16 cellular contexts compared by ENCODE assay signal in the genomic region with DNA sequence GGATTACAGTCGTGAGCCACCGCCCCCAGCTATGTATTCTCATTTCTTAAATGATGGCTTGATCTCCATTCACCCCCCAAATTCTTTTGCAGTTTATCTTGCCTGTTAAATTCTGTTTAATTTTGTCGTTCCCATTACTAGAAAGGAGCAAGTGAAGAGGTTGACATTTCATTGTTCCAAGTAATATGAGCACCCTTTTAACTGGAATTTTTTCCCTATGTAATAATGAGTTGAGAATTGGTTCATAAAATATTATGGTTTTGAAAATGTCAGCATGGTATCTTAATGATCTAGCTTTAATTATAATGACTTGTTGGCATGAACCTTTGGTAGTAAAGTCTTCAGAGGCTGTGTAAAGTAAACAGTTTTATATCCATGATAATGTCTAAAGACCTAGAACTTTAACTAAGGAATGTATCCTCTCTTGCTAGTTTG. TPM values are rescaled to one million over a fixed set of nuclear protein-coding genes. Genes with fewer than 3 reads are reported as not detected.
DNase-seq lines count a peak whose midpoint lies in the region; ATAC-seq, FAIRE-seq and TF ChIP-seq lines count a peak whose summit lies in the region.
"Had no signal": no experiment of that assay in that cellular context is flagged by ENCODE, and none has a peak within 500 bp of the region (broad histone marks: within the 10 kb centered on the region; RNA-seq: fewer than 3 reads in every experiment).

No MANE protein-coding gene starts in this region.

- CTCF ChIA-PET in Calu3 (lab: Charles Lee), result no interaction called here

- H3K4me1 ChIP-seq in mucosa of descending colon (ENCODE audit: low read depth), result peaks cover 15% of the 10 kb centered on the region
- H3K4me1 ChIP-seq in smooth muscle cell (ENCODE audit: low read depth), result peaks cover 7% of the 10 kb centered on the region

- DNase-seq in natural killer cell (no peak), mucosa of descending colon (no peak), Calu3 (no peak), smooth muscle cell (lab: John Stamatoyannopoulos, UW; ENCODE audit: unreplicated experiment) (no peak), NCI-H526 treated with DMSO at 0.1 percent for 48 hours (lab: John Stamatoyannopoulos, UW) (no peak)
- no peak for DNase-seq in natural killer cell treated with Interleukin-12 subunit alpha and Interleukin-12 subunit beta and Interleukin-15 and Interleukin-18, amount 100 ng/mL, for 72 hours (ENCODE audit: low spot score)
- DNase-seq: 8988T; CD4-positive, alpha-beta memory T cell; DMS79 treated with DMSO at 0.1 percent for 48 hours; GOT3; H7 had no signal

- 88% methylated on average over 3 of the region's 3 CpGs for WGBS in smooth muscle cell (ENCODE audit: low lambda C conversion rate)

- no peak overlapping the region for H3K4me2 ChIP-seq in smooth muscle cell
- H3K4me2 ChIP-seq: BLaER1 had no signal

- no peaks in the 10 kb centered on the region for H3K27me3 Mint-ChIP-seq in natural killer cell (ENCODE audit: low read depth in 2 of 2)
- H3K27me3 Mint-ChIP-seq in natural killer cell treated with Interleukin-12 subunit alpha and Interleukin-12 subunit beta and Interleukin-15 and Interleukin-18, amount 100 ng/mL, for 72 hours, result no peaks in the 10 kb centered on the region
- H3K27me3 Mint-ChIP-seq in Calu3 (ENCODE audit: unreplicated experiment), result no peaks in the 10 kb centered on the region
- H3K27me3 Mint-ChIP-seq: CD4-positive, alpha-beta memory T cell had no signal

- H3K36me3 Mint-ChIP-seq in natural killer cell (no peaks in the 10 kb centered on the region), Calu3 (ENCODE audit: insufficient read depth, unreplicated experiment) (no peaks in the 10 kb centered on the region)
- H3K36me3 Mint-ChIP-seq in natural killer cell treated with Interleukin-12 subunit alpha and Interleukin-12 subunit beta and Interleukin-15 and Interleukin-18, amount 100 ng/mL, for 72 hours, result peaks cover 12% of the 10 kb centered on the region

- H3K27ac ChIP-seq in smooth muscle cell (ENCODE audit: low read depth), result no peak overlapping the region
- H3K27ac ChIP-seq: BLaER1 had no signal

- intact Hi-C loops in natural killer cell (cut with micrococcal nuclease), result no loop called here
- intact Hi-C loops in mucosa of descending colon (cut with DNase I, micrococcal nuclease), result no loop called here
- intact Hi-C loops in Calu3 (cut with micrococcal nuclease; ENCODE audit: unreplicated experiment), result no loop called here

- no peaks in the 10 kb centered on the region for H3K79me2 ChIP-seq in smooth muscle cell (ENCODE audit: low read depth)

- H3F3A ChIP-seq in smooth muscle cell (ENCODE audit: low read depth), result no peaks in the 10 kb centered on the region

- no peak overlapping the region for H3K9ac ChIP-seq in smooth muscle cell (ENCODE audit: low read depth)
- H3K9ac ChIP-seq: BLaER1 had no signal

- H3K4me1 Mint-ChIP-seq in natural killer cell (peaks cover 8 to 21% of the 10 kb centered on the region in 2 donors), Calu3 (ENCODE audit: low read depth, unreplicated experiment) (no peaks in the 10 kb centered on the region)
- peaks cover 19 to 36% of the 10 kb centered on the region in 2 donors for H3K4me1 Mint-ChIP-seq in natural killer cell treated with Interleukin-12 subunit alpha and Interleukin-12 subunit beta and Interleukin-15 and Interleukin-18, amount 100 ng/mL, for 72 hours (ENCODE audit: low read depth in 2 of 2)

- H3K4me3 ChIP-seq in mucosa of descending colon (no peak overlapping the region), smooth muscle cell (no peak overlapping the region)
- H3K4me3 ChIP-seq: BLaER1, GM12878 had no signal

- TF ChIP-seq CTCF in natural killer cell (IDR thresholded peaks at IDR 0.05), result no peak
- no peak for TF ChIP-seq CTCF in mucosa of descending colon (IDR thresholded peaks at IDR 0.05)
- no peak for TF ChIP-seq CTCF in Calu3 (IDR thresholded peaks at IDR 0.05; ENCODE audit: unreplicated experiment)
- no peak for TF ChIP-seq CTCF in smooth muscle cell (IDR thresholded peaks at IDR 0.05; ENCODE audit: borderline replicate concordance, insufficient read depth, poor library complexity, severe bottlenecking)

- ATAC-seq in natural killer cell (no peak), mucosa of descending colon (peak; percentile 30)
- no peak for ATAC-seq in natural killer cell treated with Interleukin-12 subunit alpha and Interleukin-12 subunit beta and Interleukin-15 and Interleukin-18, amount 100 ng/mL, for 72 hours
- ATAC-seq: GM12878, HCT116 had no signal

- H4K20me1 ChIP-seq in smooth muscle cell (ENCODE audit: low read depth), result no peaks in the 10 kb centered on the region

- no peaks in the 10 kb centered on the region for H3K36me3 ChIP-seq in mucosa of descending colon (ENCODE audit: low read depth)
- H3K36me3 ChIP-seq in smooth muscle cell (ENCODE audit: low read depth), result no peaks in the 10 kb centered on the region

- no peak overlapping the region for H2AFZ ChIP-seq in smooth muscle cell (ENCODE audit: low read depth)

- H3K27ac Mint-ChIP-seq in natural killer cell (peak overlapping the region; percentile 50 to 54), Calu3 (ENCODE audit: unreplicated experiment) (no peak overlapping the region)
- H3K27ac Mint-ChIP-seq in natural killer cell treated with Interleukin-12 subunit alpha and Interleukin-12 subunit beta and Interleukin-15 and Interleukin-18, amount 100 ng/mL, for 72 hours, result no peak overlapping the region

- peak; percentile 57 for FAIRE-seq in colon (lab: Jason Lieb, UNC)
- FAIRE-seq: GM12878 had no signal

- no peaks in the 10 kb centered on the region for H3K27me3 ChIP-seq in smooth muscle cell (ENCODE audit: low read depth)
- H3K27me3 ChIP-seq: BLaER1 had no signal

- no TSS peak for BruUV-seq in Calu3 (replicated peaks; lab: Mats Ljungman, UMichigan)

- H3K9me3 Mint-ChIP-seq in natural killer cell (no peaks in the 10 kb centered on the region), Calu3 (ENCODE audit: low read depth, unreplicated experiment) (no peaks in the 10 kb centered on the region)
- H3K9me3 Mint-ChIP-seq in natural killer cell treated with Interleukin-12 subunit alpha and Interleukin-12 subunit beta and Interleukin-15 and Interleukin-18, amount 100 ng/mL, for 72 hours, result no peaks in the 10 kb centered on the region
- H3K9me3 Mint-ChIP-seq: CD14-positive monocyte; CD4-positive, alpha-beta memory T cell had no signal

- H3K9me3 ChIP-seq in mucosa of descending colon (no peaks in the 10 kb centered on the region), smooth muscle cell (replicated peaks; ENCODE audit: low read depth) (no peaks in the 10 kb centered on the region)
- H3K9me3 ChIP-seq: BLaER1 had no signal

- no peak overlapping the region for H3K4me3 Mint-ChIP-seq in natural killer cell
- H3K4me3 Mint-ChIP-seq in natural killer cell treated with Interleukin-12 subunit alpha and Interleukin-12 subunit beta and Interleukin-15 and Interleukin-18, amount 100 ng/mL, for 72 hours, result no peak overlapping the region
- no peak overlapping the region for H3K4me3 Mint-ChIP-seq in Calu3 (ENCODE audit: low read depth, unreplicated experiment)
- H3K4me3 Mint-ChIP-seq: CD14-positive monocyte; CD4-positive, alpha-beta memory T cell had no signal

RNA-seq across cellular contexts. Expression of a gene that starts 37.4 kb away (rescaled TPM):
- not detected for total RNA-seq in natural killer cell
- not detected for total RNA-seq in natural killer cell treated with Interleukin-12 subunit alpha and Interleukin-12 subunit beta and Interleukin-15 and Interleukin-18, amount 100 ng/mL, for 72 hours
- total RNA-seq in mucosa of descending colon, result 1 to 10 TPM in 1 of 3 donors, under 1 TPM in 2; 0.17 to 2.4 (median 0.58) TPM
- not detected in 2 replicates for total RNA-seq in Calu3 (2022)
- 0.31 and 1.4 TPM in 2 replicates for total RNA-seq in smooth muscle cell
- 0.45 TPM in 1 of 2 replicates, not detected in the other for polyA plus RNA-seq in smooth muscle cell
- total RNA-seq: CD4-positive, alpha-beta memory T cell; GM12878 had no signal

Comparison
In these comparisons a context has a peak if more than half of its experiments do, and no peak if none do; other contexts are left out.
1. H3K27ac Mint-ChIP-seq: peak in natural killer cell (2 of 2); none in natural killer cell treated with Interleukin-12 subunit alpha and Interleukin-12 subunit beta and Interleukin-15 and Interleukin-18, amount 100 ng/mL, for 72 hours (0 of 2) and Calu3 (single experiment).